Comparison of ENCODE assay signal across 1 cellular context in genomic region chr6:70413829-70414494, GRCh38.
TF ChIP-seq lines count a peak whose summit lies in the region.

No MANE protein-coding gene starts in this region.

TF ChIP-seq in HEK293, 187 proteins besides CTCF, POLR2A, EP300 and RAD21 (continued from another document):
- 0 out of 2 replicates have a peak, but pooled peaks have one; percentile 22 for TF ChIP-seq ZBTB11 (tag by site-specific recombination; conservative IDR thresholded peaks at IDR 0.05; ENCODE audit: low read depth)
- peak; percentile 52; the same call in 1 of the 2 replicates for TF ChIP-seq ZNF692 (tag by site-specific recombination; IDR thresholded peaks at IDR 0.05)
- peak; percentile 42 for TF ChIP-seq ZNF341 (tag by site-specific recombination; IDR thresholded peaks at IDR 0.05; ENCODE audit: low read depth)
- 0 out of 2 replicates have a peak, but pooled peaks have one; percentile 8 for TF ChIP-seq ZNF391 (tag by site-specific recombination; IDR thresholded peaks at IDR 0.05; ENCODE audit: borderline replicate concordance, low read depth)
- peak; percentile 80 for TF ChIP-seq PRDM1 (tag by site-specific recombination; IDR thresholded peaks at IDR 0.05)
- TF ChIP-seq ZNF114 (tag by site-specific recombination; IDR thresholded peaks at IDR 0.05), result no peak
- TF ChIP-seq ZXDB (tag by site-specific recombination; IDR thresholded peaks at IDR 0.05), result peak; percentile 65; the same call in 1 of the 2 replicates
- peak; percentile 77 for TF ChIP-seq ZBTB17 (tag by site-specific recombination; IDR thresholded peaks at IDR 0.05)
- TF ChIP-seq ZNF513 (tag by site-specific recombination; IDR thresholded peaks at IDR 0.05), result 0 out of 2 replicates have a peak, but pooled peaks have one; percentile 35
- TF ChIP-seq ZNF202 (tag by site-specific recombination; IDR thresholded peaks at IDR 0.05; ENCODE audit: borderline replicate concordance), result 0 out of 2 replicates have a peak, but pooled peaks have one; percentile 57
- TF ChIP-seq PBX3 (CRISPR knock-in tag; IDR thresholded peaks at IDR 0.05), result peak; percentile 89; the same call in 1 of the 2 replicates
- TF ChIP-seq ZNF2 (tag by site-specific recombination; IDR thresholded peaks at IDR 0.05), result peak; percentile 49; the same call in 1 of the 2 replicates
- TF ChIP-seq ZNF521 (tag by site-specific recombination; IDR thresholded peaks at IDR 0.05), result no peak
- peak; percentile 80 for TF ChIP-seq GLIS2 (tag by site-specific recombination; IDR thresholded peaks at IDR 0.05)
- peak; percentile 77 for TF ChIP-seq ZNF600 (tag by site-specific recombination; IDR thresholded peaks at IDR 0.05)
- no peak for TF ChIP-seq ZBTB44 (tag by site-specific recombination; IDR thresholded peaks at IDR 0.05)
- TF ChIP-seq ZNF157 (tag by site-specific recombination; IDR thresholded peaks at IDR 0.05), result no peak
- peak; percentile 58; the same call in 1 of the 2 replicates for TF ChIP-seq PRDM10 (tag by site-specific recombination; IDR thresholded peaks at IDR 0.05)
- TF ChIP-seq ZBTB20 (tag by site-specific recombination; IDR thresholded peaks at IDR 0.05), result peak; percentile 73
- peak; percentile 81 for TF ChIP-seq ZBTB26 (tag by site-specific recombination; optimal IDR thresholded peaks at IDR 0.05)
